1 cellular context compared by ENCODE assay signal in genomic region chr2:241209271-241209670, GRCh38.
TF ChIP-seq lines count a peak whose summit lies in the region.

No MANE protein-coding gene starts in this region.

TF ChIP-seq in K562, 482 proteins besides CTCF, POLR2A, EP300 and RAD21:
- TF ChIP-seq SRSF3 (IDR thresholded peaks at IDR 0.05; ENCODE audit: insufficient read depth, low read length) (no peak), HDGF (IDR thresholded peaks at IDR 0.05) (no peak), MGA (IDR thresholded peaks at IDR 0.05) (0 out of 2 replicates have a peak, but pooled peaks have one; percentile 28), ZNF133 (CRISPR knock-in tag; IDR thresholded peaks at IDR 0.05) (no peak), L3MBTL2 (IDR thresholded peaks at IDR 0.05) (peak; percentile 45; the same call in 1 of the 2 replicates), CC2D1A (IDR thresholded peaks at IDR 0.05) (no peak), CHCHD3 (CRISPR knock-in tag; IDR thresholded peaks at IDR 0.05) (no peak)
- TF ChIP-seq, protein P1, sequence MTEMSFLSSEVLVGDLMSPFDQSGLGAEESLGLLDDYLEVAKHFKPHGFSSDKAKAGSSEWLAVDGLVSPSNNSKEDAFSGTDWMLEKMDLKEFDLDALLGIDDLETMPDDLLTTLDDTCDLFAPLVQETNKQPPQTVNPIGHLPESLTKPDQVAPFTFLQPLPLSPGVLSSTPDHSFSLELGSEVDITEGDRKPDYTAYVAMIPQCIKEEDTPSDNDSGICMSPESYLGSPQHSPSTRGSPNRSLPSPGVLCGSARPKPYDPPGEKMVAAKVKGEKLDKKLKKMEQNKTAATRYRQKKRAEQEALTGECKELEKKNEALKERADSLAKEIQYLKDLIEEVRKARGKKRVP (CRISPR knock-in tag; IDR thresholded peaks at IDR 0.05) = no peak
- TF ChIP-seq, protein P2, sequence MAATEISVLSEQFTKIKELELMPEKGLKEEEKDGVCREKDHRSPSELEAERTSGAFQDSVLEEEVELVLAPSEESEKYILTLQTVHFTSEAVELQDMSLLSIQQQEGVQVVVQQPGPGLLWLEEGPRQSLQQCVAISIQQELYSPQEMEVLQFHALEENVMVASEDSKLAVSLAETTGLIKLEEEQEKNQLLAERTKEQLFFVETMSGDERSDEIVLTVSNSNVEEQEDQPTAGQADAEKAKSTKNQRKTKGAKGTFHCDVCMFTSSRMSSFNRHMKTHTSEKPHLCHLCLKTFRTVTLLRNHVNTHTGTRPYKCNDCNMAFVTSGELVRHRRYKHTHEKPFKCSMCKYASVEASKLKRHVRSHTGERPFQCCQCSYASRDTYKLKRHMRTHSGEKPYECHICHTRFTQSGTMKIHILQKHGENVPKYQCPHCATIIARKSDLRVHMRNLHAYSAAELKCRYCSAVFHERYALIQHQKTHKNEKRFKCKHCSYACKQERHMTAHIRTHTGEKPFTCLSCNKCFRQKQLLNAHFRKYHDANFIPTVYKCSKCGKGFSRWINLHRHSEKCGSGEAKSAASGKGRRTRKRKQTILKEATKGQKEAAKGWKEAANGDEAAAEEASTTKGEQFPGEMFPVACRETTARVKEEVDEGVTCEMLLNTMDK (IDR thresholded peaks at IDR 0.05; ENCODE audit: borderline replicate concordance, insufficient read depth, low read depth, low read length, poor library complexity, severe bottlenecking) = peak; percentile 11
- TF ChIP-seq, protein P3, sequence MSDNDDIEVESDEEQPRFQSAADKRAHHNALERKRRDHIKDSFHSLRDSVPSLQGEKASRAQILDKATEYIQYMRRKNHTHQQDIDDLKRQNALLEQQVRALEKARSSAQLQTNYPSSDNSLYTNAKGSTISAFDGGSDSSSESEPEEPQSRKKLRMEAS (CRISPR knock-in tag; IDR thresholded peaks at IDR 0.05) = 0 out of 2 replicates have a peak, but pooled peaks have one; percentile 25
